Comparison of ENCODE assay signal across 8 cellular contexts in genomic region chr10:92239185-92239599, GRCh38. TPM values are rescaled to one million over a fixed set of nuclear protein-coding genes. Genes with fewer than 3 reads are reported as not detected.
DNase-seq lines count a peak whose midpoint lies in the region; ATAC-seq and TF ChIP-seq lines count a peak whose summit lies in the region.

No MANE protein-coding gene starts in this region.

- no peaks in the 10 kb centered on the region for H3K9me3 ChIP-seq in mucosa of rectum (ENCODE audit: control insufficient read depth in 2 of 2, low read length in 2 of 2)

- H3K27ac Mint-ChIP-seq in stimulated activated naive CD8-positive, alpha-beta T cell treated with anti-CD3 and anti-CD28 coated beads, Interleukin-15, Interleukin-2, amounts not matched to agents 100 ng/mL and 50 ng/mL, for 24 hours = no peak overlapping the region

- no peak for ATAC-seq in stimulated activated naive CD8-positive, alpha-beta T cell treated with anti-CD3 and anti-CD28 coated beads, Interleukin-15, Interleukin-2, amounts not matched to agents 100 U/mL and 50 U/mL, for 24 hours

- H3K27me3 Mint-ChIP-seq in stimulated activated naive CD8-positive, alpha-beta T cell treated with anti-CD3 and anti-CD28 coated beads, Interleukin-15, Interleukin-2, amounts not matched to agents 100 ng/mL and 50 ng/mL, for 24 hours = peaks cover 8% of the 10 kb centered on the region

- H3K9ac ChIP-seq in mucosa of rectum (ENCODE audit: low read depth in 1 of 2, low read length in 2 of 2) = peak overlapping the region; percentile 86 to 92

- H3K36me3 Mint-ChIP-seq in stimulated activated naive CD8-positive, alpha-beta T cell treated with anti-CD3 and anti-CD28 coated beads, Interleukin-15, Interleukin-2, amounts not matched to agents 100 ng/mL and 50 ng/mL, for 24 hours (ENCODE audit: low read depth) = peaks cover 7% of the 10 kb centered on the region

- H3K4me1 Mint-ChIP-seq in stimulated activated naive CD8-positive, alpha-beta T cell treated with anti-CD3 and anti-CD28 coated beads, Interleukin-15, Interleukin-2, amounts not matched to agents 100 ng/mL and 50 ng/mL, for 24 hours (ENCODE audit: low read depth) = peaks cover 39% of the 10 kb centered on the region

- H3K4me3 ChIP-seq in coronary artery (peak overlapping the region; percentile 84), mucosa of rectum (ENCODE audit: low read length in 2 of 2) (peak overlapping the region; percentile 94 to 96)

- no peak for TF ChIP-seq CTCF in coronary artery (IDR thresholded peaks at IDR 0.05)

- H3K36me3 ChIP-seq in mucosa of rectum (ENCODE audit: control insufficient read depth in 2 of 2, insufficient read depth in 2 of 2, low read length in 2 of 2) = no peaks in the 10 kb centered on the region

- no peaks in the 10 kb centered on the region for H3K9me3 Mint-ChIP-seq in stimulated activated naive CD8-positive, alpha-beta T cell treated with anti-CD3 and anti-CD28 coated beads, Interleukin-15, Interleukin-2, amounts not matched to agents 100 ng/mL and 50 ng/mL, for 24 hours

- H3K4me1 ChIP-seq in mucosa of rectum (ENCODE audit: control insufficient read depth in 2 of 2, insufficient read depth in 2 of 2, low read length in 2 of 2) = peaks cover 22 to 29% of the 10 kb centered on the region in 2 donors

- no peaks in the 10 kb centered on the region for H3K27me3 ChIP-seq in mucosa of rectum (ENCODE audit: control insufficient read depth in 2 of 2, insufficient read depth in 2 of 2, low read length in 2 of 2)

- H3K27ac ChIP-seq in coronary artery (peak overlapping the region; percentile 70 to 87), mucosa of rectum (ENCODE audit: low read depth in 2 of 2, low read length in 2 of 2) (peak overlapping the region; percentile 82 to 84)

- H3K4me3 Mint-ChIP-seq in stimulated activated naive CD8-positive, alpha-beta T cell treated with anti-CD3 and anti-CD28 coated beads, Interleukin-15, Interleukin-2, amounts not matched to agents 100 ng/mL and 50 ng/mL, for 24 hours = peak overlapping the region; percentile 69

- DNase-seq in stimulated activated naive CD8-positive, alpha-beta T cell treated with anti-CD3 and anti-CD28 coated beads, Interleukin-15, Interleukin-2, amounts not matched to agents 100 U/mL and 50 U/mL, for 24 hours = no peak
- DNase-seq in coronary artery (ENCODE audit: low spot score) (no peak), RKO (ENCODE audit: low spot score) (no peak), cerebellum (ENCODE audit: low spot score) (no peak), AG20443 (ENCODE audit: low spot score) (no peak), SK-N-DZ (ENCODE audit: low spot score) (no peak)

RNA-seq across cellular contexts. Expression of gene CPEB3, which starts 51.7 kb away (rescaled TPM):
- total RNA-seq in cerebellum = 23.4 TPM
- 1.2 TPM in 2 replicates for polyA plus RNA-seq in SK-N-DZ (2014; cell fraction: cytosol; rRNA removed)
- 0.88 and 1.6 TPM in 2 replicates for polyA plus RNA-seq in SK-N-DZ (2014; cell fraction: nucleus; rRNA removed)

RNA-seq across cellular contexts. Expression of gene MARCHF5, which starts 51.8 kb away (rescaled TPM):
- total RNA-seq in cerebellum = 27.2 TPM
- polyA plus RNA-seq in SK-N-DZ (2014; cell fraction: cytosol; rRNA removed) = 24.4 and 25.7 TPM in 2 replicates
- polyA plus RNA-seq in SK-N-DZ (2014; cell fraction: nucleus; rRNA removed) = 34.4 and 42.5 TPM in 2 replicates
